In genomic region chr17:4898927-4899326, GRCh38 we compare ENCODE assay signal across 7 cellular contexts. TPM values are rescaled to one million over a fixed set of nuclear protein-coding genes. Genes with fewer than 3 reads are reported as not detected.
DNase-seq lines count a peak whose midpoint lies in the region; ATAC-seq and TF ChIP-seq lines count a peak whose summit lies in the region.
"Had no signal": no experiment of that assay in that cellular context is flagged by ENCODE, and none has a peak within 500 bp of the region (broad histone marks: within the 10 kb centered on the region; RNA-seq: fewer than 3 reads in every experiment).

No MANE protein-coding gene starts in this region.

- H3K27me3 ChIP-seq in heart right ventricle (peaks cover 0 to 36% (median 21%) of the 10 kb centered on the region in 7 donors), iPS DF 6.9 (ENCODE audit: control insufficient read depth, insufficient read depth, low read length) (no peaks in the 10 kb centered on the region), vagina (no peaks in the 10 kb centered on the region), SK-N-SH (ENCODE audit: insufficient read depth) (no peaks in the 10 kb centered on the region)

- POLR2A ChIA-PET in SK-N-SH (lab: Yijun Ruan, JAX) = no interaction called here

- CTCF ChIA-PET in SK-N-SH (lab: Yijun Ruan, JAX) = interaction anchor here (1.0 to 6.5 kb wide), 4 partner anchors 9 to 111 kb away, joined by 3 to 47 read pairs (median 30); partner anchors contain the start of genes GLTPD2 and VMO1

- H3K9me3 ChIP-seq in heart right ventricle (no peaks in the 10 kb centered on the region), iPS DF 6.9 (ENCODE audit: control insufficient read depth, insufficient read depth, low read length) (no peaks in the 10 kb centered on the region), vagina (no peaks in the 10 kb centered on the region), SK-N-SH (no peaks in the 10 kb centered on the region)

- H3K9me2 ChIP-seq in SK-N-SH = no peaks in the 10 kb centered on the region

- no peaks in the 10 kb centered on the region for H4K20me1 ChIP-seq in SK-N-SH (ENCODE audit: insufficient read depth)

- no peaks in the 10 kb centered on the region for H3K79me2 ChIP-seq in SK-N-SH (ENCODE audit: insufficient read depth)

- no peak for TF ChIP-seq EP300 in SK-N-SH (IDR thresholded peaks at IDR 0.05; ENCODE audit: borderline replicate concordance in 1 of 2, low read depth in 1 of 2, low read length in 1 of 2)

- no peak overlapping the region for H3K9ac ChIP-seq in SK-N-SH

- peak in 2 of 8 donors; percentile 0 to 3 for ATAC-seq in heart right ventricle
- no peak for ATAC-seq in Right ventricle myocardium inferior
- no peak for ATAC-seq in HG03139 (IDR thresholded peaks at IDR 0.05; ENCODE audit: unreplicated experiment)

- WGBS in heart right ventricle, 2 donors = 15 to 21% methylated on average over 32 to 34 of the region's 34 CpGs
- WGBS in iPS DF 6.9 (ENCODE audit: insufficient coverage, insufficient read length) = no CpG with 5 or more reads among the region's 34 CpGs
- WGBS in SK-N-SH (ENCODE audit: low lambda C conversion rate) = 97% methylated on average over 20 of the region's 34 CpGs

- no peak overlapping the region for H2AFZ ChIP-seq in SK-N-SH (ENCODE audit: low read depth)

- H3K4me2 ChIP-seq in SK-N-SH = no peak overlapping the region

- TF ChIP-seq CTCF in heart right ventricle (IDR thresholded peaks at IDR 0.05) (no peak), vagina (IDR thresholded peaks at IDR 0.05) (no peak), SK-N-SH (IDR thresholded peaks at IDR 0.05) (no peak)

- DNase-seq in heart right ventricle (no peak), Right ventricle myocardium inferior (ENCODE audit: missing footprints) (no peak), iPS DF 6.9 (ENCODE audit: low read depth, low spot score) (no peak), vagina (ENCODE audit: extremely low spot score in 2 of 2) (no peak), SK-N-SH (no peak)
- DNase-seq: DMS79 treated with DMSO at 0.1 percent for 48 hours had no signal

- H3K36me3 ChIP-seq in heart right ventricle (peaks cover under 1 to 37% (median 27%) of the 10 kb centered on the region in 9 donors), iPS DF 6.9 (ENCODE audit: control insufficient read depth, insufficient read depth, low read length) (peaks cover 12% of the 10 kb centered on the region), vagina (peaks cover 0 to 37% of the 10 kb centered on the region in 2 donors), SK-N-SH (replicated peaks in 1 of 2; ENCODE audit: control insufficient read depth in 1 of 2, insufficient read depth in 2 of 2, low read length in 1 of 2) (peaks cover 0 to 39% of the 10 kb centered on the region in 2 experiments)

- no peak for TF ChIP-seq RAD21 in SK-N-SH (IDR thresholded peaks at IDR 0.05; ENCODE audit: low read length)

- H3F3A ChIP-seq in SK-N-SH (replicated peaks; ENCODE audit: insufficient read depth) = no peaks in the 10 kb centered on the region

- intact Hi-C loops in heart right ventricle (cut with DNase I) = loop anchor here in 1 of 10 donors (10.0 kb wide), 1 partner anchor 194 kb away; the partner anchor contains the start of gene PELP1
- intact Hi-C loops in Right ventricle myocardium inferior (cut with DNase I) = no loop called here
- intact Hi-C loops in vagina (cut with DNase I) = no loop called here

- H3K4me3 ChIP-seq in heart right ventricle (peak overlapping the region; percentile 20 to 63 (median 55)), iPS DF 6.9 (ENCODE audit: low read length) (peak overlapping the region; percentile 38; the same call in 1 of the 2 replicates), vagina (peak overlapping the region; percentile 50 to 56), SK-N-SH (ENCODE audit: low read depth in 2 of 2, low read length in 1 of 2) (no peak overlapping the region)

- H3K4me1 ChIP-seq in heart right ventricle = peaks cover 0 to 47% (median 32%) of the 10 kb centered on the region in 9 donors
- H3K4me1 ChIP-seq in iPS DF 6.9 (ENCODE audit: control insufficient read depth, insufficient read depth, low read length) = 0 out of 2 replicates have a peak, but pooled peaks cover 3% of the 10 kb centered on the region
- H3K4me1 ChIP-seq in vagina = peaks cover 29% of the 10 kb centered on the region
- peaks cover 0 to 10% of the 10 kb centered on the region in 2 experiments; a peak in 1 of 4 replicates for H3K4me1 ChIP-seq in SK-N-SH (ENCODE audit: control insufficient read depth in 1 of 2, insufficient read depth in 2 of 2, low read depth in 1 of 2, low read length in 1 of 2)

- TF ChIP-seq POLR2A in vagina (IDR thresholded peaks at IDR 0.05) = no peak

- H3K27ac ChIP-seq in heart right ventricle = peak overlapping the region in 4 of 10 donors; percentile 3 to 75 (median 57)
- H3K27ac ChIP-seq in iPS DF 6.9 (ENCODE audit: low read length) = no peak overlapping the region
- H3K27ac ChIP-seq in vagina = peak overlapping the region; percentile 10
- no peak overlapping the region for H3K27ac ChIP-seq in SK-N-SH (ENCODE audit: low read depth in 2 of 2, low read length in 1 of 2)

TF ChIP-seq in SK-N-SH, 30 proteins besides CTCF, POLR2A, EP300 and RAD21:
- TF ChIP-seq MEF2A (IDR thresholded peaks at IDR 0.05; ENCODE audit: borderline replicate concordance, low read depth) = no peak
- no peak for TF ChIP-seq JUND (IDR thresholded peaks at IDR 0.05)
- no peak for TF ChIP-seq USF2 (IDR thresholded peaks at IDR 0.05; ENCODE audit: borderline replicate concordance, low read depth, low read length)
- TF ChIP-seq YY1 (IDR thresholded peaks at IDR 0.05; ENCODE audit: low read depth) = no peak
- TF ChIP-seq SIN3A (IDR thresholded peaks at IDR 0.05; ENCODE audit: borderline replicate concordance, low read depth, low read length) = no peak
- no peak for TF ChIP-seq USF1 (IDR thresholded peaks at IDR 0.05; ENCODE audit: borderline replicate concordance, low read depth)
- TF ChIP-seq NFIC (IDR thresholded peaks at IDR 0.05; ENCODE audit: borderline replicate concordance) = no peak
- no peak for TF ChIP-seq RCOR1 (IDR thresholded peaks at IDR 0.05; ENCODE audit: low read length)
- no peak for TF ChIP-seq GABPA (IDR thresholded peaks at IDR 0.05; ENCODE audit: low read depth)
- no peak for TF ChIP-seq TEAD4 (IDR thresholded peaks at IDR 0.05; ENCODE audit: borderline replicate concordance, insufficient read depth)
- no peak for TF ChIP-seq RFX5 (IDR thresholded peaks at IDR 0.05; ENCODE audit: low read length)
- TF ChIP-seq CHD2 (IDR thresholded peaks at IDR 0.05; ENCODE audit: low read length, partially characterized antibody) = no peak
- TF ChIP-seq SMC3 (IDR thresholded peaks at IDR 0.05; ENCODE audit: low read depth, low read length) = no peak

RNA-seq across cellular contexts. Expression of gene C17orf107, which starts 0.4 kb away (rescaled TPM):
- total RNA-seq in heart right ventricle (under 1 TPM in 9 of 10 donors, not detected in 1; 0.28 to 0.86 (median 0.39) TPM), Right ventricle myocardium inferior (0.78 TPM), vagina (1.7 TPM)
- polyA plus RNA-seq in heart right ventricle (under 1 TPM; 0.44 to 0.57 TPM), SK-N-SH (2012; rRNA removed) (0.44 and 0.52 TPM in 2 replicates)
- 0.14 and 0.16 TPM in 2 replicates for polyA plus RNA-seq in SK-N-SH (2012; cell fraction: cytosol; rRNA removed)
- polyA plus RNA-seq in SK-N-SH (2012; cell fraction: nucleus; rRNA removed) = 1.6 and 1.8 TPM in 2 replicates

RNA-seq across cellular contexts. Expression of gene CHRNE, which starts 4.0 kb away (rescaled TPM):
- total RNA-seq in heart right ventricle (1 to 10 TPM in 3 of 10 donors, under 1 TPM in 7; 0.19 to 1.6 (median 0.53) TPM), Right ventricle myocardium inferior (0.41 TPM), vagina (0.98 TPM)
- polyA plus RNA-seq in heart right ventricle (under 1 TPM; 0.44 to 0.71 TPM), SK-N-SH (2012; rRNA removed) (0.54 and 0.71 TPM in 2 replicates)
- 0.24 and 0.42 TPM in 2 replicates for polyA plus RNA-seq in SK-N-SH (2012; cell fraction: cytosol; rRNA removed)
- polyA plus RNA-seq in SK-N-SH (2012; cell fraction: nucleus; rRNA removed) = 3.8 and 4.9 TPM in 2 replicates

RNA-seq across cellular contexts. Expression of gene GP1BA, which starts 33.1 kb away (rescaled TPM):
- under 1 TPM in 5 of 10 donors, not detected in 5; 0.15 to 0.53 (median 0.39) TPM for total RNA-seq in heart right ventricle
- polyA plus RNA-seq in heart right ventricle = under 1 TPM; 0.04 to 0.15 TPM
- total RNA-seq in Right ventricle myocardium inferior = not detected
- not detected for total RNA-seq in vagina
- polyA plus RNA-seq in SK-N-SH (2012; rRNA removed) = not detected in 2 replicates
- not detected in 2 replicates for polyA plus RNA-seq in SK-N-SH (2012; cell fraction: cytosol; rRNA removed)
- polyA plus RNA-seq in SK-N-SH (2012; cell fraction: nucleus; rRNA removed) = not detected in 2 replicates

RNA-seq across cellular contexts. Expression of gene SLC25A11, which starts 40.9 kb away (rescaled TPM):
- total RNA-seq in heart right ventricle (100 to 1,000 TPM; 181 to 312 (median 242) TPM), Right ventricle myocardium inferior (199 TPM), vagina (45.7 TPM)
- polyA plus RNA-seq in heart right ventricle (100 to 1,000 TPM; 126 to 127 TPM), SK-N-SH (2012; rRNA removed) (58.5 and 82.8 TPM in 2 replicates)
- polyA plus RNA-seq in SK-N-SH (2012; cell fraction: cytosol; rRNA removed) = 32.7 and 50.3 TPM in 2 replicates
- 45.5 and 51.0 TPM in 2 replicates for polyA plus RNA-seq in SK-N-SH (2012; cell fraction: nucleus; rRNA removed)

RNA-seq across cellular contexts. Expression of gene RNF167, which starts 41.1 kb away (rescaled TPM):
- total RNA-seq in heart right ventricle (100 to 1,000 TPM in 1 of 10 donors, 10 to 100 TPM in 9; 65.0 to 104 (median 80.9) TPM), Right ventricle myocardium inferior (91.8 TPM), vagina (54.3 TPM)
- polyA plus RNA-seq in heart right ventricle (100 to 1,000 TPM; 132 to 202 TPM), SK-N-SH (2012; rRNA removed) (96.5 and 115 TPM in 2 replicates)
- polyA plus RNA-seq in SK-N-SH (2012; cell fraction: cytosol; rRNA removed) = 60.0 and 80.4 TPM in 2 replicates
- polyA plus RNA-seq in SK-N-SH (2012; cell fraction: nucleus; rRNA removed) = 108 and 121 TPM in 2 replicates

Comparison
In these comparisons a context has a peak if more than half of its experiments do, and no peak if none do; other contexts are left out.
1. H3K4me3 ChIP-seq: peak in heart right ventricle (10 of 10), iPS DF 6.9 (single experiment) and vagina (2 of 2); none in SK-N-SH (0 of 2).